In genomic region chr17:8572767-8573166, GRCh38 we compare ENCODE assay signal across 12 cellular contexts. TPM values are rescaled to one million over a fixed set of nuclear protein-coding genes. Genes with fewer than 3 reads are reported as not detected.
DNase-seq lines count a peak whose midpoint lies in the region; ATAC-seq, FAIRE-seq and TF ChIP-seq lines count a peak whose summit lies in the region.
"Had no signal": no experiment of that assay in that cellular context is flagged by ENCODE, and none has a peak within 500 bp of the region (broad histone marks: within the 10 kb centered on the region; RNA-seq: fewer than 3 reads in every experiment).

No MANE protein-coding gene starts in this region.

- in situ Hi-C loops in GM12878 (cut with MboI): no loop called here

- H3K27ac ChIP-seq in HCT116 (ENCODE audit: low read depth, low read length) (no peak overlapping the region), GM12878 (ENCODE audit: control insufficient read depth, insufficient read depth) (no peak overlapping the region), mesendoderm (ENCODE audit: low read depth, low read length) (no peak overlapping the region), small intestine (ENCODE audit: low read depth in 1 of 2, low read length in 1 of 2) (no peak overlapping the region), spleen (no peak overlapping the region)

- TF ChIP-seq EP300 in GM12878 (IDR thresholded peaks at IDR 0.05; ENCODE audit: borderline replicate concordance in 1 of 2, control insufficient read depth in 1 of 2, low read depth in 2 of 2, low read length in 2 of 2): no peak

- no peaks in the 10 kb centered on the region for H3K9me2 ChIP-seq in HCT116 (ENCODE audit: insufficient read depth)

- no peak overlapping the region for H2BK15ac ChIP-seq in mesendoderm (replicated peaks; ENCODE audit: low read depth)

- H3K18ac ChIP-seq in mesendoderm (ENCODE audit: low read length): no peak overlapping the region

- POLR2A ChIA-PET in HCT116 (lab: Charles Lee) (no interaction called here), GM12878 (lab: Charles Lee) (no interaction called here)

- peaks cover 2% of the 10 kb centered on the region for H3K79me1 ChIP-seq in mesendoderm (ENCODE audit: low read length)

- RAD21 ChIA-PET in HCT116 (lab: Charles Lee; ENCODE audit: low non-redundant PET in 1 of 2, low total read pairs in 2 of 2, uncharacterized antibody in 2 of 2, unreplicated experiment in 2 of 2): no interaction called here
- RAD21 ChIA-PET in GM12878 (lab: Charles Lee; ENCODE audit: unreplicated experiment): no interaction called here

- TF ChIP-seq POLR2A in HCT116 (IDR thresholded peaks at IDR 0.05; ENCODE audit: borderline replicate concordance, extremely low read depth, insufficient read depth, insufficient read length): no peak
- TF ChIP-seq POLR2A in GM12878 (IDR thresholded peaks at IDR 0.05; ENCODE audit: low read depth, low read length): no peak
- TF ChIP-seq POLR2A in spleen (IDR thresholded peaks at IDR 0.05): no peak

- H2AK5ac ChIP-seq in mesendoderm (ENCODE audit: low read length): no peak overlapping the region

- H4K20me1 ChIP-seq in HCT116 (ENCODE audit: insufficient read depth) (no peaks in the 10 kb centered on the region), GM12878 (ENCODE audit: control insufficient read depth, insufficient read depth) (no peaks in the 10 kb centered on the region)

- ATAC-seq in HCT116 (no peak), GM12878 (no peak), left lobe of liver (peak; percentile 31)

- TF ChIP-seq CTCF in HCT116 (IDR thresholded peaks at IDR 0.05 in 2 of 3, conservative IDR thresholded peaks at IDR 0.05 in 1 of 3; ENCODE audit: borderline replicate concordance in 1 of 3, insufficient read depth in 1 of 3, low read depth in 2 of 3, low read length in 2 of 3) (peak; percentile 12 to 31 (median 17); a peak in 2 of 6 replicates), GM12878 (IDR thresholded peaks at IDR 0.05 in 2 of 3, conservative IDR thresholded peaks at IDR 0.05 in 1 of 3; ENCODE audit: control insufficient read depth in 2 of 3, extremely low read depth in 1 of 3, insufficient read depth in 1 of 3, low read depth in 3 of 3, low read length in 3 of 3) (peak in 2 of 3 experiments; percentile 7 to 31; a peak in 1 of 6 replicates), spleen (IDR thresholded peaks at IDR 0.05 in 8 of 11, conservative IDR thresholded peaks at IDR 0.05 in 3 of 11) (peak in 1 of 11 experiments; percentile 19)

- H3K79me2 ChIP-seq in HCT116 (ENCODE audit: insufficient read depth, low read length) (no peaks in the 10 kb centered on the region), GM12878 (ENCODE audit: control insufficient read depth, insufficient read depth, low read length) (no peaks in the 10 kb centered on the region), mesendoderm (ENCODE audit: control insufficient read depth, insufficient read depth, low read length) (no peaks in the 10 kb centered on the region)

- H3K36me3 ChIP-seq in HCT116 (ENCODE audit: control insufficient read depth in 1 of 2, insufficient read depth in 2 of 2, low read length in 2 of 2) (peaks cover 0 to 4% of the 10 kb centered on the region in 2 experiments; a peak in 2 of 4 replicates), GM12878 (ENCODE audit: control insufficient read depth in 2 of 2, insufficient read depth in 2 of 2, low read length in 1 of 2) (no peaks in the 10 kb centered on the region), mesendoderm (ENCODE audit: control insufficient read depth, insufficient read depth, low read length) (peaks cover 4% of the 10 kb centered on the region), small intestine (ENCODE audit: control insufficient read depth in 2 of 2, insufficient read depth in 2 of 2, low read length in 2 of 2) (no peaks in the 10 kb centered on the region), spleen (no peaks in the 10 kb centered on the region)

- H3K4me1 ChIP-seq in HCT116 (ENCODE audit: control insufficient read depth in 1 of 2, insufficient read depth in 2 of 2, low read length in 2 of 2): no peaks in the 10 kb centered on the region
- no peaks in the 10 kb centered on the region for H3K4me1 ChIP-seq in GM12878 (ENCODE audit: control insufficient read depth, insufficient read depth, low read length)
- no peaks in the 10 kb centered on the region for H3K4me1 ChIP-seq in mesendoderm (ENCODE audit: control insufficient read depth, low read depth, low read length)
- no peaks in the 10 kb centered on the region for H3K4me1 ChIP-seq in small intestine (ENCODE audit: control insufficient read depth in 2 of 2, insufficient read depth in 1 of 2, low read depth in 1 of 2, low read length in 1 of 2)
- no peaks in the 10 kb centered on the region for H3K4me1 ChIP-seq in spleen
- H3K4me1 ChIP-seq: Caco-2 had no signal

- BruUV-seq in HCT116 (replicated peaks; lab: Mats Ljungman, UMichigan) (no TSS peak), GM12878 (replicated peaks; lab: Mats Ljungman, UMichigan) (no TSS peak)

- H3K4ac ChIP-seq in mesendoderm (ENCODE audit: low read depth, low read length): no peak overlapping the region

- TF ChIP-seq RAD21 in HCT116 (IDR thresholded peaks at IDR 0.05; ENCODE audit: low read depth): peak; percentile 49; the same call in 1 of the 2 replicates
- peak; percentile 62 for TF ChIP-seq RAD21 in GM12878 (IDR thresholded peaks at IDR 0.05; ENCODE audit: insufficient read depth, low read depth, low read length)

- no peak overlapping the region for H2BK5ac ChIP-seq in mesendoderm (ENCODE audit: low read length)

- no peak overlapping the region for H4K5ac ChIP-seq in mesendoderm (ENCODE audit: low read length)

- H3K4me2 ChIP-seq in HCT116 (ENCODE audit: low read length) (no peak overlapping the region), GM12878 (ENCODE audit: control insufficient read depth, insufficient read depth) (no peak overlapping the region), mesendoderm (ENCODE audit: low read length) (no peak overlapping the region)

- H2BK120ac ChIP-seq in mesendoderm (ENCODE audit: low read depth, low read length): no peak overlapping the region

- H3K4me3 ChIP-seq in HCT116 (replicated peaks in 1 of 2; ENCODE audit: low read depth in 1 of 2, low read length in 2 of 2) (no peak overlapping the region), GM12878 (no peak overlapping the region), mesendoderm (ENCODE audit: low read length) (no peak overlapping the region), small intestine (ENCODE audit: low read depth in 1 of 2, low read length in 2 of 2) (no peak overlapping the region), spleen (no peak overlapping the region)

- no peak overlapping the region for H4K8ac ChIP-seq in mesendoderm (ENCODE audit: low read depth, low read length)

- WGBS in GM12878 (ENCODE audit: insufficient coverage, insufficient replicate concordance, low lambda C conversion rate, missing lambda C conversion rate): 8% methylated on average over 1 of the region's 1 CpG
- no CpG with 5 or more reads among the region's 1 CpG for WGBS in mesendoderm (ENCODE audit: extremely low coverage, insufficient coverage, low lambda C conversion rate)
- 37 to 74% (median 58%) methylated on average over 1 of the region's 1 CpG for WGBS in small intestine, 3 donors
- WGBS in spleen, 5 donors: 65 to 87% (median 73%) methylated on average over 1 of the region's 1 CpG

- no peak overlapping the region for H3K23ac ChIP-seq in mesendoderm (ENCODE audit: low read length)

- H3K27me3 ChIP-seq in HCT116 (ENCODE audit: insufficient read depth, low read length) (no peaks in the 10 kb centered on the region), GM12878 (replicated peaks in 1 of 2; ENCODE audit: control insufficient read depth in 2 of 2, insufficient read depth in 2 of 2, low read length in 1 of 2) (no peaks in the 10 kb centered on the region), mesendoderm (ENCODE audit: insufficient read depth, low read length, poor library complexity) (no peaks in the 10 kb centered on the region), small intestine (ENCODE audit: control insufficient read depth in 2 of 2, insufficient read depth in 2 of 2, low read length in 2 of 2) (no peaks in the 10 kb centered on the region), spleen (replicated peaks in 1 of 7) (peaks cover 0 to 5% (median 0%) of the 10 kb centered on the region in 7 donors)

- no peaks in the 10 kb centered on the region for H3K9me3 ChIP-seq in HCT116 (ENCODE audit: control insufficient read depth in 1 of 2, insufficient read depth in 1 of 2, low read depth in 1 of 2, low read length in 2 of 2)
- H3K9me3 ChIP-seq in GM12878 (replicated peaks; ENCODE audit: control insufficient read depth, insufficient read depth, low read length): no peaks in the 10 kb centered on the region
- no peaks in the 10 kb centered on the region for H3K9me3 ChIP-seq in small intestine (ENCODE audit: control insufficient read depth, low read depth)
- H3K9me3 ChIP-seq in spleen: no peaks in the 10 kb centered on the region
- H3K9me3 ChIP-seq: Caco-2 had no signal

- no peak overlapping the region for H2AFZ ChIP-seq in HCT116 (ENCODE audit: low read depth, low read length, poor library complexity, severe bottlenecking)
- H2AFZ ChIP-seq in GM12878 (ENCODE audit: control insufficient read depth, low read depth, low read length): no peak overlapping the region

- no peak overlapping the region for H3K56ac ChIP-seq in mesendoderm (ENCODE audit: low read length)

- intact Hi-C loops in HCT116 (cut with micrococcal nuclease) (loop anchor here (2.0 kb wide), 1 partner anchor 174 kb away; no protein-coding TSS in a partner anchor), GM12878 (cut with micrococcal nuclease; ENCODE audit: unreplicated experiment) (loop anchor here (2.0 kb wide), 1 partner anchor 174 kb away; no protein-coding TSS in a partner anchor), spleen (cut with DNase I; ENCODE audit: low total_unique reads) (loop anchor here (5.0 kb wide), 1 partner anchor 175 kb away; no protein-coding TSS in a partner anchor)

- DNase-seq in AG20443 (ENCODE audit: low spot score) (peak; percentile 26), HCT116 (ENCODE audit: low read depth, low spot score) (no peak), GM12878 (ENCODE audit: low read depth, low spot score) (no peak), left lobe of liver (ENCODE audit: low spot score) (no peak), mesendoderm (no peak), cortex of kidney (lab: John Stamatoyannopoulos, UW) (no peak), small intestine (no peak), spleen (no peak)
- DNase-seq: activated naive CD4-positive, alpha-beta T cell treated with anti-CD3 and anti-CD28 coated beads, Interleukin-2, amount 10 ng/mL, durations not matched to agents 7 days and 5 days; Caco-2; NCI-H82 had no signal

- FAIRE-seq in GM12878 (lab: Jason Lieb, UNC): no peak
- FAIRE-seq in small intestine (lab: Jason Lieb, UNC): no peak
- FAIRE-seq: GM18507 had no signal

- SMC1A ChIA-PET in GM12878 (lab: Charles Lee; ENCODE audit: uncharacterized antibody, unreplicated experiment): interaction anchor here (0.6 to 1.5 kb wide), 2 partner anchors 163 to 1413 kb away, joined by 3 to 4 read pairs; no protein-coding TSS in a partner anchor

- H3K9ac ChIP-seq in HCT116 (ENCODE audit: low read length): no peak overlapping the region
- H3K9ac ChIP-seq in GM12878 (ENCODE audit: control insufficient read depth, insufficient read depth, low read length): no peak overlapping the region
- H3K9ac ChIP-seq in mesendoderm (ENCODE audit: low read length): no peak overlapping the region

- CTCF ChIA-PET in HCT116 (lab: Charles Lee) (no interaction called here), GM12878 (lab: Yijun Ruan, JAX) (interaction anchor here (2.4 kb wide), 1 partner anchor 173 kb away, joined by 7 read pairs; no protein-coding TSS in a partner anchor)

RNA-seq across cellular contexts. Expression of gene MYH10, which starts 57.8 kb away (rescaled TPM):
- total RNA-seq in HCT116 (2021; ENCODE audit: unreplicated experiment) (39.2 TPM), GM12878 (2014; rRNA removed) (0.73 and 1.3 TPM in 2 replicates), GM12878 (2014; rRNA removed; fragmentation: Illumina TruSeq; extraction: Trizol) (0.51 and 0.63 TPM in 2 replicates), GM12878 (2021) (1.3 and 2.6 TPM in 2 replicates), left lobe of liver (22.8 TPM), spleen (10 to 100 TPM in 1 of 7 donors, 1 to 10 TPM in 6; 3.0 to 14.4 (median 8.2) TPM)
- polyA plus RNA-seq in HCT116 (2012): 24.5 and 25.3 TPM in 2 replicates
- total RNA-seq in GM12878 (2013; cell fraction: nucleolus; rRNA removed): 7.7 and 9.9 TPM in 2 replicates
- polyA plus RNA-seq in GM12878 (2011; ENCODE audit: low read depth): 6.7 TPM
- polyA plus RNA-seq in GM12878 (2011; rRNA removed) (4.1 and 4.7 TPM in 2 replicates), GM12878 (2014; fragmentation: Illumina TruSeq; extraction: Trizol) (0.78 and 1.3 TPM in 2 replicates), GM12878 (2014; fragmentation: Nextera tagmentation; extraction: Ambion mirVana) (under 1 TPM; 0.33 to 0.55 TPM), GM12878 (2014; rRNA removed) (0.73 and 1.6 TPM in 2 replicates), GM12878 (2016; fragmentation: Nextera tagmentation; extraction: Ambion mirVana) (1 to 10 TPM; 2.7 to 7.1 TPM), small intestine (1 to 10 TPM in 2 of 3 donors, under 1 TPM in 1; 0.81 to 6.0 (median 1.6) TPM), spleen (1 to 10 TPM; 1.0 to 2.2 (median 1.8) TPM)
- polyA plus RNA-seq in GM12878 (2011; cell fraction: cytosol; rRNA removed): 4.0 and 4.8 TPM in 2 replicates
- 5.7 and 6.5 TPM in 2 replicates for polyA plus RNA-seq in GM12878 (2011; cell fraction: nucleus; rRNA removed)
- 8.2 and 8.4 TPM in 2 replicates for polyA plus RNA-seq in GM12878 (2012)
- 7.4 and 10.4 TPM in 2 replicates for polyA minus RNA-seq in GM12878 (2011; rRNA and poly(A)+ RNA removed)
- polyA minus RNA-seq in GM12878 (2011; cell fraction: cytosol; rRNA and poly(A)+ RNA removed): 4.7 and 4.8 TPM in 2 replicates
- 4.2 and 10.5 TPM in 2 replicates for polyA minus RNA-seq in GM12878 (2011; cell fraction: nucleus; rRNA and poly(A)+ RNA removed)
- 90.4 TPM for polyA plus RNA-seq in mesendoderm (2013, experiment 1 of 2)
- 88.2 TPM for polyA plus RNA-seq in mesendoderm (2013, experiment 2 of 2)
